ENCODE assay signal across 14 cellular contexts in the genomic region with DNA sequence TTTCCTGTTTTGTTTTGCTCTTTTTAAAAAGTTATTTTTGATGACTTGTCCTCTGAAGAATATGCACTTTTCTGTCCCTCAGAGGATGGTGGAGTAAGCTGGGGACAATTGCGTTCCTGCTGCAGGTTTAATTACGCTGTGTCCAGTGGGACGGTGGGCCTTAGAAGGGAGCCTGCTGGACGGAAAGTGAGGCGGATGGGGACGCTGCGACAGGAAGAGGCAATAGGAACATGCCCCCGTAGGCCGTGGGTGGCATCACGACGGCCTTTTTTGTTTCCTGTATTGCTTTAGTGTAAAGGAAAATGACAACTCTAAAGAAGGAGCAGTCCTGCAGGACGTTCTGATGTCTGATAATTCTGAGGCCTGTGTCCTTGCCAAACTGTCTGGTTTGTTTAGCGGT.
DNase-seq lines count a peak whose midpoint lies in the region; ATAC-seq, FAIRE-seq and TF ChIP-seq lines count a peak whose summit lies in the region.
"Had no signal": no experiment of that assay in that cellular context is flagged by ENCODE, and none has a peak within 500 bp of the region (broad histone marks: within the 10 kb centered on the region; RNA-seq: fewer than 3 reads in every experiment).

No MANE protein-coding gene starts in this region.

- H2BK120ac ChIP-seq in neuronal stem cell (ENCODE audit: low read depth, low read length) = no peak overlapping the region

- H3K4me3 ChIP-seq in kidney (ENCODE audit: low read length in 2 of 2) (no peak overlapping the region), thymus (ENCODE audit: low read length) (no peak overlapping the region), neuronal stem cell (ENCODE audit: low read length in 2 of 2) (no peak overlapping the region), brain microvascular endothelial cell (ENCODE audit: low read depth, low read length) (no peak overlapping the region)
- H3K4me3 ChIP-seq: skin epidermis had no signal

- H3K79me1 ChIP-seq in neuronal stem cell (ENCODE audit: low read depth, low read length) = peaks cover 4% of the 10 kb centered on the region

- no peaks in the 10 kb centered on the region for H3K36me3 ChIP-seq in kidney (ENCODE audit: control insufficient read depth in 1 of 2, insufficient read depth in 2 of 2, low read length in 2 of 2)
- H3K36me3 ChIP-seq in thymus (ENCODE audit: control insufficient read depth, insufficient read depth) = peaks cover 7% of the 10 kb centered on the region
- H3K36me3 ChIP-seq in neuronal stem cell (replicated peaks in 1 of 2; ENCODE audit: control insufficient read depth in 2 of 2, insufficient read depth in 2 of 2, low read length in 2 of 2) = no peaks in the 10 kb centered on the region
- H3K36me3 ChIP-seq in brain microvascular endothelial cell (replicated peaks) = no peaks in the 10 kb centered on the region

- no peak for FAIRE-seq in kidney (lab: Jason Lieb, UNC)

- peaks cover 63% of the 10 kb centered on the region for H3K4me1 Mint-ChIP-seq in activated T-cell treated with anti-CD3 and anti-CD28 coated beads, Interleukin-2, amount 50 U/mL, for 4 hours (ENCODE audit: low read depth)

- peaks cover 0 to 2% of the 10 kb centered on the region in 2 donors for H3K4me1 ChIP-seq in kidney (ENCODE audit: control insufficient read depth in 1 of 2, insufficient read depth in 1 of 2, low read depth in 1 of 2, low read length in 2 of 2)
- H3K4me1 ChIP-seq in thymus (ENCODE audit: control insufficient read depth, insufficient read depth, low read length) = peaks cover 15% of the 10 kb centered on the region
- no peaks in the 10 kb centered on the region for H3K4me1 ChIP-seq in neuronal stem cell (ENCODE audit: control insufficient read depth in 2 of 2, insufficient read depth in 1 of 2, low read depth in 1 of 2, low read length in 2 of 2)

- H3K4me3 Mint-ChIP-seq in activated T-cell treated with anti-CD3 and anti-CD28 coated beads, Interleukin-2, amount 50 U/mL, for 4 hours = peak overlapping the region; percentile 66

- H3K9me3 Mint-ChIP-seq in activated T-cell treated with anti-CD3 and anti-CD28 coated beads, Interleukin-2, amount 50 U/mL, for 4 hours = no peaks in the 10 kb centered on the region

- peak; percentile 36 to 59 for ATAC-seq in activated CD4-positive, CD25-positive, alpha-beta regulatory T cell treated with anti-CD3 and anti-CD28 coated beads, Interleukin-2, amount 50 U/mL, for 24 hours
- peak; percentile 42 to 47 for ATAC-seq in activated T-cell treated with anti-CD3 and anti-CD28 coated beads, Interleukin-2, amount 50 U/mL, for 4 hours
- no peak for ATAC-seq in HG03520 (IDR thresholded peaks at IDR 0.05; ENCODE audit: unreplicated experiment)

- H2BK5ac ChIP-seq in neuronal stem cell (ENCODE audit: low read length) = no peak overlapping the region

- H3K18ac ChIP-seq in neuronal stem cell (ENCODE audit: low read length) = no peak overlapping the region

- H4K8ac ChIP-seq in neuronal stem cell (ENCODE audit: low read depth, low read length) = no peak overlapping the region

- intact Hi-C loops in kidney (cut with DNase I) = no loop called here

- H3K4me2 ChIP-seq in neuronal stem cell (ENCODE audit: insufficient read depth, low read length, poor library complexity, severe bottlenecking) = no peak overlapping the region

- H4K91ac ChIP-seq in neuronal stem cell (ENCODE audit: low read depth, low read length, poor library complexity) = no peak overlapping the region

- no peak overlapping the region for H3K27ac ChIP-seq in kidney (ENCODE audit: low read depth in 2 of 2, low read length in 2 of 2)
- H3K27ac ChIP-seq in thymus (ENCODE audit: low read depth) = peak overlapping the region; percentile 1
- H3K27ac ChIP-seq in neuronal stem cell (replicated peaks; ENCODE audit: low read length) = no peak overlapping the region
- H3K27ac ChIP-seq in brain microvascular endothelial cell = no peak overlapping the region
- H3K27ac ChIP-seq: 22Rv1 had no signal

- WGBS in thymus = 62% methylated on average over 13 of the region's 13 CpGs
- WGBS in neuronal stem cell (ENCODE audit: extremely low coverage in 2 of 2, insufficient read length in 2 of 2, insufficient replicate concordance in 1 of 2), 2 donors = no CpG with 5 or more reads among the region's 13 CpGs

- H2AFZ ChIP-seq in neuronal stem cell (ENCODE audit: low read length) = no peak overlapping the region

- no peak overlapping the region for H2BK12ac ChIP-seq in neuronal stem cell (ENCODE audit: low read length)

- peaks cover 6% of the 10 kb centered on the region for H3K36me3 Mint-ChIP-seq in activated T-cell treated with anti-CD3 and anti-CD28 coated beads, Interleukin-2, amount 50 U/mL, for 4 hours (ENCODE audit: insufficient read depth)

- no peak overlapping the region for H3K14ac ChIP-seq in neuronal stem cell (ENCODE audit: low read length)

- no peak for TF ChIP-seq CTCF in kidney (IDR thresholded peaks at IDR 0.05; ENCODE audit: borderline replicate concordance, extremely low read depth, insufficient read depth)
- TF ChIP-seq CTCF in brain microvascular endothelial cell (IDR thresholded peaks at IDR 0.05; ENCODE audit: low read depth, low read length, missing control alignments) = no peak

- no peak for DNase-seq in activated CD4-positive, CD25-positive, alpha-beta regulatory T cell (lab: John Stamatoyannopoulos, UW)
- no peak for DNase-seq in activated T-cell treated with anti-CD3 and anti-CD28 coated beads, Interleukin-2, amount 50 U/mL, for 4 hours
- DNase-seq in kidney = peak; percentile 32
- no peak for DNase-seq in neuronal stem cell (ENCODE audit: low spot score)
- no peak for DNase-seq in brain microvascular endothelial cell
- DNase-seq: dermis blood vessel endothelial cell, midbrain, NCI-H2029, substantia nigra had no signal

- H3K27me3 Mint-ChIP-seq in activated T-cell treated with anti-CD3 and anti-CD28 coated beads, Interleukin-2, amount 50 U/mL, for 4 hours (ENCODE audit: low read depth) = no peaks in the 10 kb centered on the region

- H3K9ac ChIP-seq in kidney (ENCODE audit: low read length in 2 of 2) (no peak overlapping the region), neuronal stem cell (ENCODE audit: low read depth, low read length, poor library complexity) (no peak overlapping the region)

- in situ Hi-C loops in brain microvascular endothelial cell (cut with HindIII; ENCODE audit: low pct_ligation_motif_present, low sequenced_read_pairs) = no loop called here

- no peak overlapping the region for H2AK5ac ChIP-seq in neuronal stem cell (ENCODE audit: low read depth, low read length)

- H3K27me3 ChIP-seq in thymus (ENCODE audit: control insufficient read depth, insufficient read depth) = no peaks in the 10 kb centered on the region
- peaks cover 0 to 10% (median 0%) of the 10 kb centered on the region in 3 experiments for H3K27me3 ChIP-seq in neuronal stem cell (ENCODE audit: control insufficient read depth in 3 of 3, insufficient read depth in 3 of 3, low read depth in 1 of 3, low read length in 3 of 3)
- H3K27me3 ChIP-seq in brain microvascular endothelial cell (replicated peaks) = peaks cover 14% of the 10 kb centered on the region

- H3K4ac ChIP-seq in neuronal stem cell (ENCODE audit: low read length) = no peak overlapping the region

- no peak overlapping the region for H3K23ac ChIP-seq in neuronal stem cell (ENCODE audit: low read depth, low read length, poor library complexity)

- no peaks in the 10 kb centered on the region for H3K9me3 ChIP-seq in kidney (ENCODE audit: control insufficient read depth in 1 of 2, low read length in 2 of 2)
- no peaks in the 10 kb centered on the region for H3K9me3 ChIP-seq in thymus (ENCODE audit: control insufficient read depth)
- H3K9me3 ChIP-seq in neuronal stem cell (replicated peaks in 1 of 2; ENCODE audit: control insufficient read depth in 2 of 2, insufficient read depth in 1 of 2, low read depth in 1 of 2, low read length in 2 of 2) = peaks cover 0 to 5% of the 10 kb centered on the region in 2 donors

- no peak overlapping the region for H2BK15ac ChIP-seq in neuronal stem cell (ENCODE audit: low read length)
